8 cellular contexts compared by ENCODE assay signal in genomic region chr7:101857358-101857794, GRCh38. TPM values are rescaled to one million over a fixed set of nuclear protein-coding genes. Genes with fewer than 3 reads are reported as not detected.
A peak's percentile ranks its signal among the peaks of the same experiment; 100 is the strongest.
DNase-seq lines count a peak whose midpoint lies in the region; ATAC-seq, FAIRE-seq and TF ChIP-seq lines count a peak whose summit lies in the region.

No MANE protein-coding gene starts in this region.

- H3K4me3 Mint-ChIP-seq in activated T-helper 2 cell treated with anti-CD3 and anti-CD28 coated beads, Interferon-gamma antibody, Interleukin-2, Interleukin-4, amounts not matched to agents 10 μg/mL and 5 μg/mL and 100 μg/mL, durations not matched to agents 14 hours and 24 hours and 36 hours (ENCODE audit: low read depth), result peak overlapping the region; percentile 90

- H3K9me3 Mint-ChIP-seq in activated T-helper 2 cell treated with anti-CD3 and anti-CD28 coated beads, Interferon-gamma antibody, Interleukin-2, Interleukin-4, amounts not matched to agents 10 μg/mL and 5 μg/mL and 100 μg/mL, durations not matched to agents 14 hours and 24 hours and 36 hours, result no peaks in the 10 kb centered on the region

- peak overlapping the region; percentile 84 to 90 for H3K27ac ChIP-seq in prostate gland

- DNase-seq in activated T-helper 2 cell treated with anti-CD3 and anti-CD28 coated beads, Interferon-gamma antibody, Interleukin-2, Interleukin-4, amounts not matched to agents 10 μg/mL and 5 μg/mL and 100 μg/mL, durations not matched to agents 14 hours and 24 hours and 36 hours (ENCODE audit: low spot score), result no peak
- DNase-seq in prostate gland (ENCODE audit: low spot score) (no peak), urothelium cell line (ENCODE audit: low spot score) (no peak)

- H3K27me3 ChIP-seq in prostate gland (replicated peaks; ENCODE audit: insufficient read depth), result no peaks in the 10 kb centered on the region

- WGBS in prostate gland, result 68% methylated on average over 11 of the region's 11 CpGs

- H3K36me3 ChIP-seq in prostate gland, result no peaks in the 10 kb centered on the region

- peaks cover 10% of the 10 kb centered on the region for H3K4me1 ChIP-seq in prostate gland (replicated peaks)

- no peak for FAIRE-seq in urothelium cell line (lab: Jason Lieb, UNC)

- H3K36me3 Mint-ChIP-seq in activated T-helper 2 cell treated with anti-CD3 and anti-CD28 coated beads, Interferon-gamma antibody, Interleukin-2, Interleukin-4, amounts not matched to agents 10 μg/mL and 5 μg/mL and 100 μg/mL, durations not matched to agents 14 hours and 24 hours and 36 hours (ENCODE audit: low read depth), result no peaks in the 10 kb centered on the region

- intact Hi-C loops in activated T-helper 2 cell treated with anti-CD3 and anti-CD28 coated beads, Interferon-gamma antibody, Interleukin-2, Interleukin-4, amounts not matched to agents 10 μg/mL and 5 μg/mL and 100 μg/mL, durations not matched to agents 14 hours and 24 hours and 36 hours (cut with micrococcal nuclease), result loop anchor here (1.0 to 2.0 kb wide), 2 partner anchors 43 to 115 kb away; no protein-coding TSS in a partner anchor
- intact Hi-C loops in prostate gland (cut with DNase I), result loop anchor here (2.0 to 10.0 kb wide), 3 partner anchors 35 to 267 kb away; no protein-coding TSS in a partner anchor

- no peak for TF ChIP-seq CTCF in prostate gland (IDR thresholded peaks at IDR 0.05)

- peak overlapping the region; percentile 99 for H3K27ac Mint-ChIP-seq in activated T-helper 2 cell treated with anti-CD3 and anti-CD28 coated beads, Interferon-gamma antibody, Interleukin-2, Interleukin-4, amounts not matched to agents 10 μg/mL and 5 μg/mL and 100 μg/mL, durations not matched to agents 14 hours and 24 hours and 36 hours

- peaks cover 27% of the 10 kb centered on the region for H3K4me1 Mint-ChIP-seq in activated T-helper 2 cell treated with anti-CD3 and anti-CD28 coated beads, Interferon-gamma antibody, Interleukin-2, Interleukin-4, amounts not matched to agents 10 μg/mL and 5 μg/mL and 100 μg/mL, durations not matched to agents 14 hours and 24 hours and 36 hours (ENCODE audit: low read depth)

- ATAC-seq in GM18868 (IDR thresholded peaks at IDR 0.05; ENCODE audit: unreplicated experiment) (peak; percentile 34), HG02885 (IDR thresholded peaks at IDR 0.05; ENCODE audit: poor library complexity, unreplicated experiment) (peak; percentile 21), HG03457 (IDR thresholded peaks at IDR 0.05; ENCODE audit: unreplicated experiment) (no peak), HG02588 (IDR thresholded peaks at IDR 0.05; ENCODE audit: unreplicated experiment) (no peak), HG03469 (IDR thresholded peaks at IDR 0.05; ENCODE audit: unreplicated experiment) (no peak)

- H3K27me3 Mint-ChIP-seq in activated T-helper 2 cell treated with anti-CD3 and anti-CD28 coated beads, Interferon-gamma antibody, Interleukin-2, Interleukin-4, amounts not matched to agents 10 μg/mL and 5 μg/mL and 100 μg/mL, durations not matched to agents 14 hours and 24 hours and 36 hours (ENCODE audit: low read depth), result no peaks in the 10 kb centered on the region

- H3K4me3 ChIP-seq in prostate gland, result peak overlapping the region in 1 of 2 donors; percentile 17

- TF ChIP-seq POLR2A in prostate gland (IDR thresholded peaks at IDR 0.05), result no peak

- H3K9me3 ChIP-seq in prostate gland, result no peaks in the 10 kb centered on the region

RNA-seq across cellular contexts. Expression of gene CUX1, which starts 40.0 kb away (rescaled TPM):
- 29.5 and 31.5 TPM in 2 replicates for total RNA-seq in activated T-helper 2 cell treated with anti-CD3 and anti-CD28 coated beads, Interferon-gamma antibody, Interleukin-2, Interleukin-4, amounts not matched to agents 10 μg/mL and 5 μg/mL and 100 μg/mL, durations not matched to agents 14 hours and 24 hours and 36 hours
- total RNA-seq in prostate gland, result 10 to 100 TPM; 96.3 to 99.2 TPM

Comparison
In these comparisons a context has a peak if more than half of its experiments do, and no peak if none do; other contexts are left out.
1. ATAC-seq: peak in GM18868 (single experiment) and HG02885 (single experiment); none in HG03457 (single experiment), HG02588 (single experiment) and HG03469 (single experiment).